Comparison of ENCODE assay signal across 8 cellular contexts in genomic region chr19:679418-680286, GRCh38. TPM values are rescaled to one million over a fixed set of nuclear protein-coding genes. Genes with fewer than 3 reads are reported as not detected.
DNase-seq lines count a peak whose midpoint lies in the region; ATAC-seq and TF ChIP-seq lines count a peak whose summit lies in the region.

No MANE protein-coding gene starts in this region.

- H3K4me3 ChIP-seq in IMR-90 (ENCODE audit: insufficient read depth, low read depth, low read length) (peak overlapping the region; percentile 72), esophagus muscularis mucosa (peak overlapping the region; percentile 80 to 98 (median 82)), upper lobe of left lung (peak overlapping the region; percentile 55 to 91 (median 84))

- peak overlapping the region; percentile 75 for H2BK5ac ChIP-seq in IMR-90 (ENCODE audit: low read depth, low read length, poor library complexity, severe bottlenecking)

- TF ChIP-seq POLR2A in IMR-90 (IDR thresholded peaks at IDR 0.05; ENCODE audit: low read depth, low read length) (peak; percentile 66; the same call in 1 of the 2 replicates), esophagus muscularis mucosa (IDR thresholded peaks at IDR 0.05; ENCODE audit: low read depth) (no peak), upper lobe of left lung (IDR thresholded peaks at IDR 0.05) (no peak)

- H3K4me2 ChIP-seq in IMR-90 (ENCODE audit: low read depth, low read length), result peak overlapping the region; percentile 52

- no peak for TF ChIP-seq RAD21 in IMR-90 (IDR thresholded peaks at IDR 0.05; ENCODE audit: low read length)

- peak overlapping the region; percentile 41; the same call in 1 of the 2 replicates for H4K91ac ChIP-seq in IMR-90 (ENCODE audit: insufficient read depth, low read depth, low read length)

- H3K18ac ChIP-seq in IMR-90 (ENCODE audit: low read depth, low read length), result peak overlapping the region; percentile 7; the same call in 1 of the 2 replicates

- no peaks in the 10 kb centered on the region for H3K27me3 ChIP-seq in IMR-90 (ENCODE audit: control insufficient read depth, insufficient read depth, low read length)
- H3K27me3 ChIP-seq in esophagus muscularis mucosa, result peaks cover 0 to 22% (median 0%) of the 10 kb centered on the region in 4 donors
- peaks cover 0 to 4% (median 0%) of the 10 kb centered on the region in 4 donors for H3K27me3 ChIP-seq in upper lobe of left lung

- peak; percentile 14 for ATAC-seq in GM21381 (IDR thresholded peaks at IDR 0.05; ENCODE audit: unreplicated experiment)
- ATAC-seq in IMR-90 (ENCODE audit: low read depth), result peak; percentile 12
- peak in 1 of 2 donors; percentile 38 for ATAC-seq in upper lobe of left lung (ENCODE audit: low FRiP score in 2 of 2)

- H2AK5ac ChIP-seq in IMR-90 (ENCODE audit: low read depth, low read length), result peak overlapping the region; percentile 37; the same call in 1 of the 2 replicates

- 0% methylated on average over 15 of the region's 69 CpGs; no CpG with 5 or more reads in 1 of the 2 experiments for WGBS in IMR-90 (ENCODE audit: extremely low coverage in 2 of 2, insufficient read length in 1 of 2), 2 experiments
- 18% methylated on average over 4 of the region's 69 CpGs for WGBS in esophagus muscularis mucosa
- WGBS in upper lobe of left lung, 2 donors, result 49 to 53% methylated on average over 4 to 6 of the region's 69 CpGs

- H2BK120ac ChIP-seq in IMR-90 (ENCODE audit: low read depth, low read length), result no peak overlapping the region

- H3K36me3 ChIP-seq in IMR-90 (ENCODE audit: control insufficient read depth, insufficient read depth, low read length) (peaks cover 2% of the 10 kb centered on the region; the same call in 1 of the 2 replicates), esophagus muscularis mucosa (peaks cover 0 to 8% (median 7%) of the 10 kb centered on the region in 4 donors), upper lobe of left lung (peaks cover 0 to 13% (median 0%) of the 10 kb centered on the region in 4 donors)

- peak overlapping the region; percentile 62 for H3K9ac ChIP-seq in IMR-90 (ENCODE audit: low read depth, low read length)

- peak overlapping the region; percentile 73; the same call in 1 of the 2 replicates for H3K23ac ChIP-seq in IMR-90 (ENCODE audit: low read depth, low read length)

- in situ Hi-C loops in IMR-90 (cut with MboI; ENCODE audit: low sequenced_read_pairs) (no loop called here), G401 (cut with HindIII; ENCODE audit: low sequenced_read_pairs) (no loop called here)

- peaks cover 13 to 51% of the 10 kb centered on the region in 2 experiments; a peak in 3 of 4 replicates for H3K79me1 ChIP-seq in IMR-90 (ENCODE audit: low read depth in 1 of 2, low read length in 2 of 2)

- H3K9me3 ChIP-seq in IMR-90 (ENCODE audit: control insufficient read depth, insufficient read depth, low read length), result no peaks in the 10 kb centered on the region
- H3K9me3 ChIP-seq in esophagus muscularis mucosa, result no peaks in the 10 kb centered on the region
- H3K9me3 ChIP-seq in upper lobe of left lung, result no peaks in the 10 kb centered on the region

- H2BK20ac ChIP-seq in IMR-90 (ENCODE audit: low read depth, low read length), result no peak overlapping the region

- POLR2A ChIA-PET in IMR-90 (lab: Charles Lee; ENCODE audit: unreplicated experiment), result interaction anchor here (0.8 kb wide), 1 partner anchor 183 kb away, joined by 22 read pairs; no protein-coding TSS in a partner anchor

- CTCF ChIA-PET in IMR-90 (lab: Yijun Ruan, JAX), result no interaction called here

- peak overlapping the region; percentile 71 for H3K4ac ChIP-seq in IMR-90 (ENCODE audit: low read depth, low read length)

- no peak overlapping the region for H2BK15ac ChIP-seq in IMR-90 (ENCODE audit: low read depth, low read length)

- H3K27ac ChIP-seq in IMR-90 (ENCODE audit: insufficient read depth, low read length), result peak overlapping the region; percentile 78
- H3K27ac ChIP-seq in esophagus muscularis mucosa (replicated peaks in 1 of 4), result peak overlapping the region; percentile 95 to 99 (median 96)
- H3K27ac ChIP-seq in upper lobe of left lung, result peak overlapping the region; percentile 92 to 97 (median 93)

- no TSS peak for BruUV-seq in IMR-90 (replicated peaks; lab: Mats Ljungman, UMichigan)

- TF ChIP-seq CTCF in IMR-90 (conservative IDR thresholded peaks at IDR 0.05; ENCODE audit: low read depth, low read length) (no peak), esophagus muscularis mucosa (IDR thresholded peaks at IDR 0.05) (no peak), upper lobe of left lung (IDR thresholded peaks at IDR 0.05) (no peak)

- H4K8ac ChIP-seq in IMR-90 (ENCODE audit: low read depth in 2 of 2, low read length in 2 of 2), result peak overlapping the region; percentile 28 to 69; a peak in 2 of 4 replicates

- H3K9me1 ChIP-seq in IMR-90 (ENCODE audit: insufficient read depth, low read length), result peaks cover 12% of the 10 kb centered on the region

- H4K20me1 ChIP-seq in IMR-90 (ENCODE audit: insufficient read depth, low read length), result peaks cover 18% of the 10 kb centered on the region

- H3K56ac ChIP-seq in IMR-90 (ENCODE audit: extremely low read depth, insufficient read depth, low read length), result no peak overlapping the region

- H3K4me1 ChIP-seq in IMR-90 (ENCODE audit: control insufficient read depth, insufficient read depth, low read length) (peaks cover 18% of the 10 kb centered on the region), esophagus muscularis mucosa (peaks cover 26 to 65% (median 63%) of the 10 kb centered on the region in 4 donors), upper lobe of left lung (peaks cover 34 to 65% (median 43%) of the 10 kb centered on the region in 4 donors)

- peak overlapping the region; percentile 4; the same call in 1 of the 2 replicates for H4K5ac ChIP-seq in IMR-90 (ENCODE audit: low read depth, low read length)

- intact Hi-C loops in IMR-90 (cut with micrococcal nuclease) (no loop called here), esophagus muscularis mucosa (cut with DNase I) (no loop called here)

- peak overlapping the region; percentile 78; the same call in 1 of the 2 replicates for H3K14ac ChIP-seq in IMR-90 (replicated peaks; ENCODE audit: low read depth, low read length)

- peak; percentile 58 for TF ChIP-seq EP300 in esophagus muscularis mucosa (IDR thresholded peaks at IDR 0.05)
- peak in 3 of 4 donors; percentile 71 to 89 (median 78) for TF ChIP-seq EP300 in upper lobe of left lung (IDR thresholded peaks at IDR 0.05)

- DNase-seq in D341Med (ENCODE audit: low spot score) (peak; percentile 75), IMR-90 (peak; percentile 80), esophagus muscularis mucosa (ENCODE audit: extremely low spot score) (no peak), myocyte (ENCODE audit: low read depth) (peak; percentile 55), upper lobe of left lung (peak; percentile 57 to 92), G401 (ENCODE audit: low spot score) (no peak)
- DNase-seq in activated CD8-positive, alpha-beta memory T cell treated with anti-CD3 and anti-CD28 coated beads, Interleukin-2, amount 50 U/mL, for 48 hours, result peak; percentile 74

- H2AFZ ChIP-seq in IMR-90 (replicated peaks; ENCODE audit: low read length, poor library complexity), result peak overlapping the region; percentile 89

- dilution Hi-C loops in IMR-90 (cut with HindIII; ENCODE audit: low sequenced_read_pairs, unreplicated experiment), result no loop called here

- H2AK9ac ChIP-seq in IMR-90 (replicated peaks; ENCODE audit: low read depth, low read length, poor library complexity), result peak overlapping the region; percentile 96

RNA-seq across cellular contexts. Expression of gene FSTL3, which starts 3.5 kb away (rescaled TPM):
- total RNA-seq in IMR-90 (2012; rRNA removed), result 32.3 and 39.4 TPM in 2 replicates
- polyA plus RNA-seq in IMR-90 (2012; rRNA removed), result 76.9 and 107 TPM in 2 replicates
- 42.3 and 113 TPM in 2 replicates for polyA plus RNA-seq in IMR-90 (2012; cell fraction: cytosol; rRNA removed)
- 262 and 579 TPM in 2 replicates for polyA plus RNA-seq in IMR-90 (2012; cell fraction: nucleus; rRNA removed; ENCODE audit: low replicate concordance)
- total RNA-seq in esophagus muscularis mucosa, result 100 to 1,000 TPM; 115 to 226 (median 217) TPM
- 157 and 175 TPM in 2 replicates for total RNA-seq in myocyte
- 372 TPM for polyA plus RNA-seq in myocyte (2012)
- total RNA-seq in upper lobe of left lung, result 100 to 1,000 TPM; 109 to 335 (median 197) TPM
- total RNA-seq in G401 (2014; rRNA removed; shearing (Covaris generic)), result 15.0 and 26.0 TPM in 2 replicates

RNA-seq across cellular contexts. Expression of gene PRSS57, which starts 15.6 kb away (rescaled TPM):
- total RNA-seq in IMR-90 (2012; rRNA removed), result not detected in 2 replicates
- not detected in 2 replicates for polyA plus RNA-seq in IMR-90 (2012; rRNA removed)
- not detected in 2 replicates for polyA plus RNA-seq in IMR-90 (2012; cell fraction: cytosol; rRNA removed)
- polyA plus RNA-seq in IMR-90 (2012; cell fraction: nucleus; rRNA removed; ENCODE audit: low replicate concordance), result not detected in 2 replicates
- total RNA-seq in esophagus muscularis mucosa, result under 1 TPM in 1 of 4 donors, not detected in 3; 0.34 TPM
- total RNA-seq in myocyte, result not detected in 2 replicates
- polyA plus RNA-seq in myocyte (2012), result not detected
- total RNA-seq in upper lobe of left lung, result under 1 TPM in 2 of 6 donors, not detected in 4; 0.37 to 0.46 TPM
- total RNA-seq in G401 (2014; rRNA removed; shearing (Covaris generic)), result not detected in 2 replicates

RNA-seq across cellular contexts. Expression of gene RNF126, which starts 16.6 kb away (rescaled TPM):
- 7.0 and 8.6 TPM in 2 replicates for total RNA-seq in IMR-90 (2012; rRNA removed)
- polyA plus RNA-seq in IMR-90 (2012; rRNA removed), result 25.8 and 27.4 TPM in 2 replicates
- polyA plus RNA-seq in IMR-90 (2012; cell fraction: cytosol; rRNA removed), result 32.5 and 45.6 TPM in 2 replicates
- 38.8 and 87.7 TPM in 2 replicates for polyA plus RNA-seq in IMR-90 (2012; cell fraction: nucleus; rRNA removed; ENCODE audit: low replicate concordance)
- total RNA-seq in esophagus muscularis mucosa, result 10 to 100 TPM; 41.5 to 63.5 (median 62.3) TPM
- 86.4 and 94.6 TPM in 2 replicates for total RNA-seq in myocyte
- polyA plus RNA-seq in myocyte (2012), result 77.1 TPM
- total RNA-seq in upper lobe of left lung, result 100 to 1,000 TPM in 1 of 6 donors, 10 to 100 TPM in 5; 36.7 to 106 (median 66.3) TPM
- total RNA-seq in G401 (2014; rRNA removed; shearing (Covaris generic)), result 44.5 and 48.7 TPM in 2 replicates

RNA-seq across cellular contexts. Expression of gene PALM, which starts 29.1 kb away (rescaled TPM):
- 2.2 TPM in 2 replicates for total RNA-seq in IMR-90 (2012; rRNA removed)
- 7.4 and 8.3 TPM in 2 replicates for polyA plus RNA-seq in IMR-90 (2012; rRNA removed)
- 7.9 and 11.3 TPM in 2 replicates for polyA plus RNA-seq in IMR-90 (2012; cell fraction: cytosol; rRNA removed)
- polyA plus RNA-seq in IMR-90 (2012; cell fraction: nucleus; rRNA removed; ENCODE audit: low replicate concordance), result 8.1 and 11.6 TPM in 2 replicates
- 100 to 1,000 TPM in 1 of 4 donors, 10 to 100 TPM in 3; 42.8 to 119 (median 70.8) TPM for total RNA-seq in esophagus muscularis mucosa
- 4.8 and 7.8 TPM in 2 replicates for total RNA-seq in myocyte
- 90.6 TPM for polyA plus RNA-seq in myocyte (2012)
- total RNA-seq in upper lobe of left lung, result 10 to 100 TPM; 12.5 to 65.6 (median 37.4) TPM
- 30.0 and 49.6 TPM in 2 replicates for total RNA-seq in G401 (2014; rRNA removed; shearing (Covaris generic))

RNA-seq across cellular contexts. Expression of gene FGF22, which starts 40.0 kb away (rescaled TPM):
- not detected in 2 replicates for total RNA-seq in IMR-90 (2012; rRNA removed)
- 0.14 and 0.24 TPM in 2 replicates for polyA plus RNA-seq in IMR-90 (2012; rRNA removed)
- 0.21 and 0.22 TPM in 2 replicates for polyA plus RNA-seq in IMR-90 (2012; cell fraction: cytosol; rRNA removed)
- polyA plus RNA-seq in IMR-90 (2012; cell fraction: nucleus; rRNA removed; ENCODE audit: low replicate concordance), result 0.40 and 2.1 TPM in 2 replicates
- 1 to 10 TPM in 2 of 4 donors, under 1 TPM in 2; 0.50 to 2.1 (median 1.4) TPM for total RNA-seq in esophagus muscularis mucosa
- total RNA-seq in myocyte, result 0.16 and 0.21 TPM in 2 replicates
- 0.61 TPM for polyA plus RNA-seq in myocyte (2012)
- total RNA-seq in upper lobe of left lung, result 1 to 10 TPM in 3 of 6 donors, under 1 TPM in 2, not detected in 1; 0.40 to 6.3 (median 1.2) TPM
- total RNA-seq in G401 (2014; rRNA removed; shearing (Covaris generic)), result not detected in 2 replicates

Comparison
In these comparisons a context has a peak if more than half of its experiments do, and no peak if none do; other contexts are left out.
1. DNase-seq: peak in D341Med (single experiment), IMR-90 (single experiment), activated CD8-positive, alpha-beta memory T cell treated with anti-CD3 and anti-CD28 coated beads, Interleukin-2, amount 50 U/mL, for 48 hours (single experiment), myocyte (single experiment) and upper lobe of left lung (2 of 2); none in esophagus muscularis mucosa (single experiment) and G401 (single experiment).
2. Peak in every context shown above with its lines, with median percentiles within 50 percentile points of each other: H3K27ac ChIP-seq and H3K4me3 ChIP-seq.